Comparison of ENCODE assay signal across 17 cellular contexts in genomic region chr11:29634248-29634647, GRCh38.
DNase-seq lines count a peak whose midpoint lies in the region; ATAC-seq and TF ChIP-seq lines count a peak whose summit lies in the region.
"Had no signal": no experiment of that assay in that cellular context is flagged by ENCODE, and none has a peak within 500 bp of the region (broad histone marks: within the 10 kb centered on the region; RNA-seq: fewer than 3 reads in every experiment).

No MANE protein-coding gene starts in this region.

- H3K27me3 Mint-ChIP-seq in type B pancreatic cell = peaks cover 13% of the 10 kb centered on the region
- no peaks in the 10 kb centered on the region for H3K27me3 Mint-ChIP-seq in activated CD4-positive, alpha-beta T cell treated with anti-CD3 and anti-CD28 coated beads, Interleukin-2, amount 10 ng/mL, durations not matched to agents 7 days and 5 days
- H3K27me3 Mint-ChIP-seq: B cell had no signal

- H3K27ac ChIP-seq in left ventricle myocardium inferior (replicated peaks) = no peak overlapping the region
- H3K27ac ChIP-seq: KMS-11, prostate gland had no signal

- no peak overlapping the region for H3K9ac ChIP-seq in adipocyte (ENCODE audit: low read length)
- H3K9ac ChIP-seq: KMS-11 had no signal

- H3K4me1 ChIP-seq in left ventricle myocardium inferior = no peaks in the 10 kb centered on the region
- H3K4me1 ChIP-seq in adipocyte (ENCODE audit: control insufficient read depth, insufficient read depth, low read length) = peaks cover 5% of the 10 kb centered on the region
- H3K4me1 ChIP-seq: prostate gland had no signal

- CTCF ChIA-PET in activated CD4-positive, alpha-beta T cell treated with anti-CD3 and anti-CD28 coated beads, Interleukin-2, amount 10 ng/mL, durations not matched to agents 7 days and 5 days (lab: Charles Lee) = interaction anchor here (1.7 kb wide), 1 partner anchor 11 kb away, joined by 5 read pairs; no protein-coding TSS in a partner anchor

- ATAC-seq in HG02852 (IDR thresholded peaks at IDR 0.05; ENCODE audit: unreplicated experiment) = no peak
- ATAC-seq: activated CD8-positive, alpha-beta T cell treated with anti-CD3 and anti-CD28 coated beads, Interleukin-2, amount 10 ng/mL, durations not matched to agents 7 days and 5 days; GM12878 had no signal

- H3K4me3 ChIP-seq in left ventricle myocardium inferior (no peak overlapping the region), adipocyte (ENCODE audit: low read length) (no peak overlapping the region), fibroblast of the aortic adventitia (ENCODE audit: low read depth, low read length) (no peak overlapping the region)
- H3K4me3 ChIP-seq: GM12878, prostate gland had no signal

- no peaks in the 10 kb centered on the region for H3K27me3 ChIP-seq in left ventricle myocardium inferior (ENCODE audit: low read depth)
- peaks cover 14% of the 10 kb centered on the region for H3K27me3 ChIP-seq in adipocyte (replicated peaks; ENCODE audit: control insufficient read depth, insufficient read depth, low read length)

- H3K9me3 ChIP-seq in left ventricle myocardium inferior (replicated peaks) (no peaks in the 10 kb centered on the region), adipocyte (ENCODE audit: control insufficient read depth, low read length) (no peaks in the 10 kb centered on the region)
- H3K9me3 ChIP-seq: prostate gland had no signal

- peaks cover 10% of the 10 kb centered on the region for H3K4me1 Mint-ChIP-seq in type B pancreatic cell (ENCODE audit: unreplicated experiment)
- no peaks in the 10 kb centered on the region for H3K4me1 Mint-ChIP-seq in activated CD4-positive, alpha-beta T cell treated with anti-CD3 and anti-CD28 coated beads, Interleukin-2, amount 10 ng/mL, durations not matched to agents 7 days and 5 days
- H3K4me1 Mint-ChIP-seq: B cell had no signal

- no peaks in the 10 kb centered on the region for H3K9me3 Mint-ChIP-seq in type B pancreatic cell
- H3K9me3 Mint-ChIP-seq in activated CD4-positive, alpha-beta T cell treated with anti-CD3 and anti-CD28 coated beads, Interleukin-2, amount 10 ng/mL, durations not matched to agents 7 days and 5 days = no peaks in the 10 kb centered on the region

- POLR2A ChIA-PET in activated CD4-positive, alpha-beta T cell treated with anti-CD3 and anti-CD28 coated beads, Interleukin-2, amount 10 ng/mL, durations not matched to agents 7 days and 5 days (lab: Charles Lee) = no interaction called here

- peak; percentile 47 for TF ChIP-seq CTCF in left ventricle myocardium inferior (IDR thresholded peaks at IDR 0.05; ENCODE audit: borderline replicate concordance)
- TF ChIP-seq CTCF in fibroblast of the aortic adventitia (IDR thresholded peaks at IDR 0.05; ENCODE audit: insufficient read depth, low read length) = peak; percentile 27
- peak; percentile 59 for TF ChIP-seq CTCF in type B pancreatic cell (conservative IDR thresholded peaks at IDR 0.05)

- H3K4me3 Mint-ChIP-seq in type B pancreatic cell = no peak overlapping the region
- H3K4me3 Mint-ChIP-seq in activated CD4-positive, alpha-beta T cell treated with anti-CD3 and anti-CD28 coated beads, Interleukin-2, amount 10 ng/mL, durations not matched to agents 7 days and 5 days = no peak overlapping the region
- H3K4me3 Mint-ChIP-seq: activated CD8-positive, alpha-beta T cell treated with anti-CD3 and anti-CD28 coated beads, Interleukin-2, amount 10 ng/mL, durations not matched to agents 7 days and 5 days; B cell had no signal

- H3K27ac Mint-ChIP-seq in type B pancreatic cell = no peak overlapping the region
- H3K27ac Mint-ChIP-seq in activated CD4-positive, alpha-beta T cell treated with anti-CD3 and anti-CD28 coated beads, Interleukin-2, amount 10 ng/mL, durations not matched to agents 7 days and 5 days = no peak overlapping the region
- H3K27ac Mint-ChIP-seq: activated CD8-positive, alpha-beta T cell treated with anti-CD3 and anti-CD28 coated beads, Interleukin-2, amount 10 ng/mL, durations not matched to agents 7 days and 5 days; B cell had no signal

- H3K36me3 Mint-ChIP-seq in type B pancreatic cell = no peaks in the 10 kb centered on the region
- H3K36me3 Mint-ChIP-seq in activated CD4-positive, alpha-beta T cell treated with anti-CD3 and anti-CD28 coated beads, Interleukin-2, amount 10 ng/mL, durations not matched to agents 7 days and 5 days (ENCODE audit: low read depth) = no peaks in the 10 kb centered on the region

- H3K36me3 ChIP-seq in left ventricle myocardium inferior = no peaks in the 10 kb centered on the region
- H3K36me3 ChIP-seq in adipocyte (ENCODE audit: control insufficient read depth, insufficient read depth, low read length, severe bottlenecking) = no peaks in the 10 kb centered on the region
- H3K36me3 ChIP-seq: prostate gland had no signal

- intact Hi-C loops in left ventricle myocardium inferior (cut with micrococcal nuclease) = no loop called here
- intact Hi-C loops in cardiac septum (cut with DNase I) = loop anchor here (10.0 kb wide), 1 partner anchor 179 kb away; no protein-coding TSS in a partner anchor

- DNase-seq in left ventricle myocardium inferior (no peak), cardiac septum (ENCODE audit: low spot score) (no peak), adipocyte (ENCODE audit: low read depth) (peak; percentile 13), fibroblast of the aortic adventitia (ENCODE audit: low read depth) (peak; percentile 4), type B pancreatic cell (ENCODE audit: extremely low spot score, unreplicated experiment) (no peak), NCI-H1694 treated with DMSO at 0.1 percent for 48 hours (lab: John Stamatoyannopoulos, UW) (no peak)
- no peak for DNase-seq in activated CD4-positive, alpha-beta T cell treated with anti-CD3 and anti-CD28 coated beads, Interleukin-2, amount 10 ng/mL, durations not matched to agents 7 days and 5 days
- DNase-seq: activated CD8-positive, alpha-beta T cell treated with anti-CD3 and anti-CD28 coated beads, Interleukin-2, amount 10 ng/mL, durations not matched to agents 7 days and 5 days; activated effector memory CD4-positive, alpha-beta T cell treated with Interleukin-2 at 50 U/mL for 16 hours; DND-41; NCI-H2029; NCI-H748 treated with DMSO at 0.1 percent for 48 hours had no signal

Comparison
In these comparisons a context has a peak if more than half of its experiments do, and no peak if none do; other contexts are left out.
1. DNase-seq: peak in adipocyte (single experiment) and fibroblast of the aortic adventitia (single experiment); none in left ventricle myocardium inferior (single experiment), cardiac septum (single experiment), type B pancreatic cell (single experiment), activated CD4-positive, alpha-beta T cell treated with anti-CD3 and anti-CD28 coated beads, Interleukin-2, amount 10 ng/mL, durations not matched to agents 7 days and 5 days (single experiment) and NCI-H1694 treated with DMSO at 0.1 percent for 48 hours (single experiment).
2. Peak in every context shown above with its lines, with median percentiles within 50 percentile points of each other: CTCF ChIP-seq.